In the genomic region with DNA sequence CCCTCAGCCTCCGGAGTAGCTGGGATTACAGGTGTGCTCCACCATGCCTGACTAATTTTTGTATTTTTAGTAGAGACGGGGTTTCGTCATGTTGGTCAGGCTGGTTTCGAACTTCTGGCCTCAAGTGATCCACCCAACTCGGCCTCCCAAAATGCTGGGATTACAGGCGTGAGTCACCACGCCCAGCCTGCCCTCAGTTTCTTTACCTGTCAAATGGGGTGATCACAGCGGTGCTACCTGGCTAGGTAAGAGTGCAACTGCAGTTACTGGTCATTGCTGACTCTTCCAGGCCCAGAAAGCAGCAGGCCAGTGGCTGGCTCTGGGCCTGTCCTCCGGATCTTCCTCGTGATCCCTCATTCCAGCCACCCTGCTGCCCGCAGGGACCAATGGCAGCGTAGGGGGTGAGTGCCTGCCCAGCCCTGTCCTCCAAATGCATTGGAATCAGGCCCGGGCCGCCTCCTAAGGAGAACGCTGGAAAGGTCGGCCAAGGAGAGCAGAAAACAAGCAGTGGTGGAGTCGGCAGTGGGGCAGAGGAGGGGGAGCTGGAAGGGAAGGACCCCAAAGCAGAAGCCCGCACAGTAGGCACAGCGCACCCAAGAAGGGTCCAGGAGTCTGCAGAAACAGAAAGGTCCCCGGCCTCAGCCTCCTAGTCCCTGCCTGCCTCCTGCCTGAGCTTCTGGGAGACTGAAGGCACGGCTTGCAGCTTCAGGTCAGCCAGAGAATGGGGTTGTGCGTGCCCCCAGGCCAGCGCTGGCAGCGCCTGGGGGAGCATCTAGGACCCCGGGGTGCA, we compare ENCODE assay signal across 9 cellular contexts. TPM values are rescaled to one million over a fixed set of nuclear protein-coding genes. Genes with fewer than 3 reads are reported as not detected.
DNase-seq lines count a peak whose midpoint lies in the region; ATAC-seq and TF ChIP-seq lines count a peak whose summit lies in the region.
"Had no signal": no experiment of that assay in that cellular context is flagged by ENCODE, and none has a peak within 500 bp of the region (broad histone marks: within the 10 kb centered on the region; RNA-seq: fewer than 3 reads in every experiment).

No MANE protein-coding gene starts in this region.

- no peaks in the 10 kb centered on the region for H3K36me3 Mint-ChIP-seq in immature natural killer cell

- peaks cover 6 to 17% (median 9%) of the 10 kb centered on the region in 3 donors for H3K27me3 Mint-ChIP-seq in immature natural killer cell (ENCODE audit: low read depth in 3 of 3)

- H3K4me3 Mint-ChIP-seq in immature natural killer cell = peak overlapping the region; percentile 93 to 98 (median 95)

- H3K36me3 ChIP-seq in KMS-11 (ENCODE audit: insufficient read depth) = no peaks in the 10 kb centered on the region
- H3K36me3 ChIP-seq in body of pancreas (replicated peaks in 1 of 2; ENCODE audit: insufficient read depth in 1 of 2, low read depth in 2 of 2) = no peaks in the 10 kb centered on the region
- H3K36me3 ChIP-seq in stomach smooth muscle (ENCODE audit: control insufficient read depth in 2 of 2, insufficient read depth in 2 of 2, low read length in 2 of 2) = peaks cover 0 to 2% of the 10 kb centered on the region in 2 donors

- H3K9me3 Mint-ChIP-seq in immature natural killer cell = no peaks in the 10 kb centered on the region

- H3K27me3 ChIP-seq in KMS-11 (ENCODE audit: insufficient read depth, low read depth) = no peaks in the 10 kb centered on the region; the same call in 1 of the 2 replicates
- H3K27me3 ChIP-seq in body of pancreas = no peaks in the 10 kb centered on the region
- H3K27me3 ChIP-seq in stomach smooth muscle (ENCODE audit: control insufficient read depth in 1 of 2, insufficient read depth in 2 of 2, low read length in 2 of 2) = no peaks in the 10 kb centered on the region

- TF ChIP-seq CTCF in KMS-11 (conservative IDR thresholded peaks at IDR 0.05; ENCODE audit: low read depth, low read length) = no peak
- no peak for TF ChIP-seq CTCF in body of pancreas (IDR thresholded peaks at IDR 0.05)

- peaks cover 27 to 33% of the 10 kb centered on the region in 2 donors for H3K4me1 Mint-ChIP-seq in immature natural killer cell

- H3K27ac ChIP-seq in KMS-11 (no peak overlapping the region), body of pancreas (peak overlapping the region in 3 of 4 donors; percentile 69 to 94 (median 87)), stomach smooth muscle (ENCODE audit: low read length) (peak overlapping the region; percentile 83)

- peak overlapping the region; percentile 86 to 98 (median 95) for H3K27ac Mint-ChIP-seq in immature natural killer cell

- H3K4me1 ChIP-seq in KMS-11 (ENCODE audit: low read depth, poor library complexity, severe bottlenecking) (peaks cover 14% of the 10 kb centered on the region), body of pancreas (peaks cover 33% of the 10 kb centered on the region), stomach smooth muscle (ENCODE audit: control insufficient read depth, insufficient read depth, low read length) (peaks cover 31% of the 10 kb centered on the region)

- no peaks in the 10 kb centered on the region for H4K20me1 ChIP-seq in KMS-11 (ENCODE audit: insufficient read depth)

- H3K4me2 ChIP-seq in KMS-11 = peak overlapping the region; percentile 34

- H2AFZ ChIP-seq in KMS-11 (ENCODE audit: low read depth) = peak overlapping the region; percentile 70

- ATAC-seq in body of pancreas = no peak
- no peak for ATAC-seq in HG02678 (IDR thresholded peaks at IDR 0.05; ENCODE audit: unreplicated experiment)
- ATAC-seq in HG03342 (IDR thresholded peaks at IDR 0.05; ENCODE audit: unreplicated experiment) = no peak

- H3K79me2 ChIP-seq in KMS-11 (ENCODE audit: insufficient read depth, low read depth) = no peaks in the 10 kb centered on the region

- peak overlapping the region; percentile 11; the same call in 1 of the 2 replicates for H3K9ac ChIP-seq in KMS-11
- H3K9ac ChIP-seq in stomach smooth muscle (ENCODE audit: low read length in 2 of 2) = peak overlapping the region; percentile 66 to 70

- TF ChIP-seq POLR2A in body of pancreas (IDR thresholded peaks at IDR 0.05) = no peak

- intact Hi-C loops in body of pancreas (cut with DNase I) = no loop called here

- DNase-seq in body of pancreas = peak; percentile 26 to 51 (median 42)
- no peak for DNase-seq in immature natural killer cell
- DNase-seq in HuH-7.5 (ENCODE audit: low spot score) = no peak
- DNase-seq in NK-92 (lab: John Stamatoyannopoulos, UW; ENCODE audit: unreplicated experiment) = no peak

- H3K9me3 ChIP-seq in body of pancreas (no peaks in the 10 kb centered on the region), stomach smooth muscle (ENCODE audit: control insufficient read depth in 2 of 2, low read length in 2 of 2) (no peaks in the 10 kb centered on the region)

- WGBS in body of pancreas, 2 donors = 58 to 68% methylated on average over 15 to 25 of the region's 25 CpGs

- no peak overlapping the region for H3K4me3 ChIP-seq in KMS-11 (IDR thresholded peaks at IDR 0.05; ENCODE audit: insufficient read depth, low read depth, low read length)
- H3K4me3 ChIP-seq in body of pancreas = peak overlapping the region in 1 of 2 donors; percentile 43
- peak overlapping the region; percentile 73 to 85 for H3K4me3 ChIP-seq in stomach smooth muscle (ENCODE audit: low read length in 2 of 2)

RNA-seq across cellular contexts. Expression of gene SLC27A1, which starts 1.8 kb away (rescaled TPM):
- total RNA-seq in body of pancreas = 10 to 100 TPM; 21.1 to 25.7 TPM
- polyA plus RNA-seq in immature natural killer cell = 10 to 100 TPM in 2 of 3 donors, 1 to 10 TPM in 1; 9.7 to 15.9 (median 15.3) TPM

RNA-seq across cellular contexts. Expression of gene NXNL1, which starts 7.8 kb away (rescaled TPM):
- total RNA-seq in body of pancreas = not detected
- not detected for polyA plus RNA-seq in immature natural killer cell
- total RNA-seq: lung microvascular endothelial cell had no signal

RNA-seq across cellular contexts. Expression of gene TMEM221, which starts 20.0 kb away (rescaled TPM):
- total RNA-seq in body of pancreas = under 1 TPM in 1 of 2 donors, not detected in 1; 0.52 TPM
- under 1 TPM in 1 of 3 donors, not detected in 2; 0.24 TPM for polyA plus RNA-seq in immature natural killer cell
- total RNA-seq: lung microvascular endothelial cell had no signal

RNA-seq across cellular contexts. Expression of gene PGLS, which starts 43.0 kb away (rescaled TPM):
- 10 to 100 TPM; 64.9 to 82.7 TPM for total RNA-seq in body of pancreas
- 100 to 1,000 TPM in 2 of 3 donors, 10 to 100 TPM in 1; 65.3 to 118 (median 107) TPM for polyA plus RNA-seq in immature natural killer cell

RNA-seq across cellular contexts. Expression of gene MVB12A, which starts 48.6 kb away (rescaled TPM):
- total RNA-seq in body of pancreas = 10 to 100 TPM; 33.3 to 34.8 TPM
- polyA plus RNA-seq in immature natural killer cell = 10 to 100 TPM; 35.8 to 43.6 (median 36.3) TPM

Comparison
In these comparisons a context has a peak if more than half of its experiments do, and no peak if none do; other contexts are left out.
1. DNase-seq: peak in body of pancreas (4 of 4); none in immature natural killer cell (0 of 3), HuH-7.5 (single experiment) and NK-92 (single experiment).